ENCODE assay signal across 1 cellular context in the genomic region with DNA sequence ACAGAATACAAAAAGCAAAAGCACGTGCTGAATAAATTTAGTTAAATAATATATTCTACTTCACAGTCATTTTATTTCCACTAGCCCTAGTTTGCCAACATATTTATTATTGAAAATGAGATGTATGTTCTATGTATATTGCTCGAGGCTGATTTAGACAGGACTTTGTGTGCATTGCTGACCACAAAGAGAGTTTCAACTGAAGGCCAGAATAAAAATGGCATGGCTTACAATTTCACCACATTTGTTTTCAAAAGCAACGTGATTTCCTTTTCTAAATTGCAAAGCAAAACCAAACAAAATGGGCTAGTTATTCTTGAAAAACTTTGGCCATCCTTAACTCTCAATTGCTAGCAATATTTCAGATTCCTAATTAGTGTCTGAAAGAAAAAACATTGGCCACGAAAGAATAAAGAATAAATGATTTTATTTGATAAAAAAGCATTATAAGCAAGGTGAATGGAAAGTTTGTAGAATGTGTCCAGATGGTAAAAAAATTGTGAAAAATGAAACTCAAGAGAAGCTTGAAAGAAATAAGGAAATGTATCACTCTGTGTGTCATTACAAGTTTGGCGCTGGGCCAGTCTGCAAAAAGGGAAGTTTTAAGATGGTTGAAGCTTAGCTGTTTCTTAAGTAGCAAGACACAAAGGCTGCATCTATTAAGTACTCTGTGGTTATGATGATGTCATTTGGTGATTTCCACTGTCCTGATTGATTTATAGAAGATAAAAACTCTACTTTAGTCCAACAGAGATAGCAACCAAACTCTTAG.
TF ChIP-seq lines count a peak whose summit lies in the region.

No MANE protein-coding gene starts in this region.

TF ChIP-seq in GM12878, 131 proteins besides CTCF, POLR2A, EP300 and RAD21 (continued from another document and continues in another):
- TF ChIP-seq, protein P1, sequence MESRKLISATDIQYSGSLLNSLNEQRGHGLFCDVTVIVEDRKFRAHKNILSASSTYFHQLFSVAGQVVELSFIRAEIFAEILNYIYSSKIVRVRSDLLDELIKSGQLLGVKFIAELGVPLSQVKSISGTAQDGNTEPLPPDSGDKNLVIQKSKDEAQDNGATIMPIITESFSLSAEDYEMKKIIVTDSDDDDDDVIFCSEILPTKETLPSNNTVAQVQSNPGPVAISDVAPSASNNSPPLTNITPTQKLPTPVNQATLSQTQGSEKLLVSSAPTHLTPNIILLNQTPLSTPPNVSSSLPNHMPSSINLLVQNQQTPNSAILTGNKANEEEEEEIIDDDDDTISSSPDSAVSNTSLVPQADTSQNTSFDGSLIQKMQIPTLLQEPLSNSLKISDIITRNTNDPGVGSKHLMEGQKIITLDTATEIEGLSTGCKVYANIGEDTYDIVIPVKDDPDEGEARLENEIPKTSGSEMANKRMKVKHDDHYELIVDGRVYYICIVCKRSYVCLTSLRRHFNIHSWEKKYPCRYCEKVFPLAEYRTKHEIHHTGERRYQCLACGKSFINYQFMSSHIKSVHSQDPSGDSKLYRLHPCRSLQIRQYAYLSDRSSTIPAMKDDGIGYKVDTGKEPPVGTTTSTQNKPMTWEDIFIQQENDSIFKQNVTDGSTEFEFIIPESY (IDR thresholded peaks at IDR 0.05) = no peak
- no peak for TF ChIP-seq LARP7 (IDR thresholded peaks at IDR 0.05)
- TF ChIP-seq BRCA1 (IDR thresholded peaks at IDR 0.05; ENCODE audit: low read depth, low read length) = no peak
- no peak for TF ChIP-seq POLR2AphosphoS2 (IDR thresholded peaks at IDR 0.05; ENCODE audit: low read depth, low read length)
- no peak for TF ChIP-seq SUPT20H (IDR thresholded peaks at IDR 0.05; ENCODE audit: borderline replicate concordance, control insufficient read depth, low read depth, low read length)
- TF ChIP-seq NFXL1 (IDR thresholded peaks at IDR 0.05; ENCODE audit: borderline replicate concordance) = no peak
- TF ChIP-seq YY1 (IDR thresholded peaks at IDR 0.05; ENCODE audit: low read depth, low read length) = 0 out of 2 replicates have a peak, but pooled peaks have one; percentile 11
- no peak for TF ChIP-seq SREBF2 (IDR thresholded peaks at IDR 0.05; ENCODE audit: low read length)
- peak; percentile 83 for TF ChIP-seq CREB1 (IDR thresholded peaks at IDR 0.05; ENCODE audit: low read depth)
- TF ChIP-seq, protein P2, sequence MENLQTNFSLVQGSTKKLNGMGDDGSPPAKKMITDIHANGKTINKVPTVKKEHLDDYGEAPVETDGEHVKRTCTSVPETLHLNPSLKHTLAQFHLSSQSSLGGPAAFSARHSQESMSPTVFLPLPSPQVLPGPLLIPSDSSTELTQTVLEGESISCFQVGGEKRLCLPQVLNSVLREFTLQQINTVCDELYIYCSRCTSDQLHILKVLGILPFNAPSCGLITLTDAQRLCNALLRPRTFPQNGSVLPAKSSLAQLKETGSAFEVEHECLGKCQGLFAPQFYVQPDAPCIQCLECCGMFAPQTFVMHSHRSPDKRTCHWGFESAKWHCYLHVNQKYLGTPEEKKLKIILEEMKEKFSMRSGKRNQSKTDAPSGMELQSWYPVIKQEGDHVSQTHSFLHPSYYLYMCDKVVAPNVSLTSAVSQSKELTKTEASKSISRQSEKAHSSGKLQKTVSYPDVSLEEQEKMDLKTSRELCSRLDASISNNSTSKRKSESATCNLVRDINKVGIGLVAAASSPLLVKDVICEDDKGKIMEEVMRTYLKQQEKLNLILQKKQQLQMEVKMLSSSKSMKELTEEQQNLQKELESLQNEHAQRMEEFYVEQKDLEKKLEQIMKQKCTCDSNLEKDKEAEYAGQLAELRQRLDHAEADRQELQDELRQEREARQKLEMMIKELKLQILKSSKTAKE (IDR thresholded peaks at IDR 0.05; ENCODE audit: low read depth, poor library complexity, severe bottlenecking) = peak; percentile 97
- TF ChIP-seq, protein P3, sequence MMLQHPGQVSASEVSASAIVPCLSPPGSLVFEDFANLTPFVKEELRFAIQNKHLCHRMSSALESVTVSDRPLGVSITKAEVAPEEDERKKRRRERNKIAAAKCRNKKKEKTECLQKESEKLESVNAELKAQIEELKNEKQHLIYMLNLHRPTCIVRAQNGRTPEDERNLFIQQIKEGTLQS (IDR thresholded peaks at IDR 0.05; ENCODE audit: borderline replicate concordance, extremely low read depth, low read depth, low read length) = no peak
- no peak for TF ChIP-seq GABPA (IDR thresholded peaks at IDR 0.05; ENCODE audit: low read depth)
- TF ChIP-seq ZNF274 (IDR thresholded peaks at IDR 0.05; ENCODE audit: insufficient read depth, insufficient read length) = no peak
- peak; percentile 39; the same call in 1 of the 2 replicates for TF ChIP-seq CHD2 (IDR thresholded peaks at IDR 0.05; ENCODE audit: borderline replicate concordance, low read depth, low read length)
- TF ChIP-seq, protein P4, sequence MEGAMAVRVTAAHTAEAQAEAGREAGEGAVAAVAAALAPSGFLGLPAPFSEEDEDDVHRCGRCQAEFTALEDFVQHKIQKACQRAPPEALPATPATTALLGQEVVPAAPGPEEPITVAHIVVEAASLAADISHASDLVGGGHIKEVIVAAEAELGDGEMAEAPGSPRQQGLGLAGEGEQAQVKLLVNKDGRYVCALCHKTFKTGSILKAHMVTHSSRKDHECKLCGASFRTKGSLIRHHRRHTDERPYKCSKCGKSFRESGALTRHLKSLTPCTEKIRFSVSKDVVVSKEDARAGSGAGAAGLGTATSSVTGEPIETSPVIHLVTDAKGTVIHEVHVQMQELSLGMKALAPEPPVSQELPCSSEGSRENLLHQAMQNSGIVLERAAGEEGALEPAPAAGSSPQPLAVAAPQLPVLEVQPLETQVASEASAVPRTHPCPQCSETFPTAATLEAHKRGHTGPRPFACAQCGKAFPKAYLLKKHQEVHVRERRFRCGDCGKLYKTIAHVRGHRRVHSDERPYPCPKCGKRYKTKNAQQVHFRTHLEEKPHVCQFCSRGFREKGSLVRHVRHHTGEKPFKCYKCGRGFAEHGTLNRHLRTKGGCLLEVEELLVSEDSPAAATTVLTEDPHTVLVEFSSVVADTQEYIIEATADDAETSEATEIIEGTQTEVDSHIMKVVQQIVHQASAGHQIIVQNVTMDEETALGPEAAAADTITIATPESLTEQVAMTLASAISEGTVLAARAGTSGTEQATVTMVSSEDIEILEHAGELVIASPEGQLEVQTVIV (IDR thresholded peaks at IDR 0.05; ENCODE audit: borderline replicate concordance, partially characterized antibody) = no peak
- TF ChIP-seq JUNB (IDR thresholded peaks at IDR 0.05) = peak; percentile 97
- TF ChIP-seq, protein P5, sequence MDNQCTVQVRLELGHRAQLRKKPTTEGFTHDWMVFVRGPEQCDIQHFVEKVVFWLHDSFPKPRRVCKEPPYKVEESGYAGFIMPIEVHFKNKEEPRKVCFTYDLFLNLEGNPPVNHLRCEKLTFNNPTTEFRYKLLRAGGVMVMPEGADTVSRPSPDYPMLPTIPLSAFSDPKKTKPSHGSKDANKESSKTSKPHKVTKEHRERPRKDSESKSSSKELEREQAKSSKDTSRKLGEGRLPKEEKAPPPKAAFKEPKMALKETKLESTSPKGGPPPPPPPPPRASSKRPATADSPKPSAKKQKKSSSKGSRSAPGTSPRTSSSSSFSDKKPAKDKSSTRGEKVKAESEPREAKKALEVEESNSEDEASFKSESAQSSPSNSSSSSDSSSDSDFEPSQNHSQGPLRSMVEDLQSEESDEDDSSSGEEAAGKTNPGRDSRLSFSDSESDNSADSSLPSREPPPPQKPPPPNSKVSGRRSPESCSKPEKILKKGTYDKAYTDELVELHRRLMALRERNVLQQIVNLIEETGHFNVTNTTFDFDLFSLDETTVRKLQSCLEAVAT (IDR thresholded peaks at IDR 0.05) = peak; percentile 62
- TF ChIP-seq HDAC2 (IDR thresholded peaks at IDR 0.05) = no peak
- TF ChIP-seq BMI1 (IDR thresholded peaks at IDR 0.05; ENCODE audit: borderline replicate concordance) = peak; percentile 77; the same call in 1 of the 2 replicates
- TF ChIP-seq PML (IDR thresholded peaks at IDR 0.05; ENCODE audit: low read length) = peak; percentile 83
- TF ChIP-seq, protein P6, sequence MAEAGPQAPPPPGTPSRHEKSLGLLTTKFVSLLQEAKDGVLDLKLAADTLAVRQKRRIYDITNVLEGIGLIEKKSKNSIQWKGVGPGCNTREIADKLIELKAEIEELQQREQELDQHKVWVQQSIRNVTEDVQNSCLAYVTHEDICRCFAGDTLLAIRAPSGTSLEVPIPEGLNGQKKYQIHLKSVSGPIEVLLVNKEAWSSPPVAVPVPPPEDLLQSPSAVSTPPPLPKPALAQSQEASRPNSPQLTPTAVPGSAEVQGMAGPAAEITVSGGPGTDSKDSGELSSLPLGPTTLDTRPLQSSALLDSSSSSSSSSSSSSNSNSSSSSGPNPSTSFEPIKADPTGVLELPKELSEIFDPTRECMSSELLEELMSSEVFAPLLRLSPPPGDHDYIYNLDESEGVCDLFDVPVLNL (IDR thresholded peaks at IDR 0.05; ENCODE audit: low read depth, low read length) = no peak
- TF ChIP-seq NBN (IDR thresholded peaks at IDR 0.05) = peak; percentile 78
- TF ChIP-seq, protein P7, sequence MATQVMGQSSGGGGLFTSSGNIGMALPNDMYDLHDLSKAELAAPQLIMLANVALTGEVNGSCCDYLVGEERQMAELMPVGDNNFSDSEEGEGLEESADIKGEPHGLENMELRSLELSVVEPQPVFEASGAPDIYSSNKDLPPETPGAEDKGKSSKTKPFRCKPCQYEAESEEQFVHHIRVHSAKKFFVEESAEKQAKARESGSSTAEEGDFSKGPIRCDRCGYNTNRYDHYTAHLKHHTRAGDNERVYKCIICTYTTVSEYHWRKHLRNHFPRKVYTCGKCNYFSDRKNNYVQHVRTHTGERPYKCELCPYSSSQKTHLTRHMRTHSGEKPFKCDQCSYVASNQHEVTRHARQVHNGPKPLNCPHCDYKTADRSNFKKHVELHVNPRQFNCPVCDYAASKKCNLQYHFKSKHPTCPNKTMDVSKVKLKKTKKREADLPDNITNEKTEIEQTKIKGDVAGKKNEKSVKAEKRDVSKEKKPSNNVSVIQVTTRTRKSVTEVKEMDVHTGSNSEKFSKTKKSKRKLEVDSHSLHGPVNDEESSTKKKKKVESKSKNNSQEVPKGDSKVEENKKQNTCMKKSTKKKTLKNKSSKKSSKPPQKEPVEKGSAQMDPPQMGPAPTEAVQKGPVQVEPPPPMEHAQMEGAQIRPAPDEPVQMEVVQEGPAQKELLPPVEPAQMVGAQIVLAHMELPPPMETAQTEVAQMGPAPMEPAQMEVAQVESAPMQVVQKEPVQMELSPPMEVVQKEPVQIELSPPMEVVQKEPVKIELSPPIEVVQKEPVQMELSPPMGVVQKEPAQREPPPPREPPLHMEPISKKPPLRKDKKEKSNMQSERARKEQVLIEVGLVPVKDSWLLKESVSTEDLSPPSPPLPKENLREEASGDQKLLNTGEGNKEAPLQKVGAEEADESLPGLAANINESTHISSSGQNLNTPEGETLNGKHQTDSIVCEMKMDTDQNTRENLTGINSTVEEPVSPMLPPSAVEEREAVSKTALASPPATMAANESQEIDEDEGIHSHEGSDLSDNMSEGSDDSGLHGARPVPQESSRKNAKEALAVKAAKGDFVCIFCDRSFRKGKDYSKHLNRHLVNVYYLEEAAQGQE (IDR thresholded peaks at IDR 0.05; ENCODE audit: low read depth, low read length) = no peak
- TF ChIP-seq NR2F1 (conservative IDR thresholded peaks at IDR 0.05) = peak; percentile 66
- no peak; the same call in 1 of the 2 replicates for TF ChIP-seq TBL1XR1 (IDR thresholded peaks at IDR 0.05; ENCODE audit: low read depth, low read length)
- no peak for TF ChIP-seq STAT1 (conservative IDR thresholded peaks at IDR 0.05)
- TF ChIP-seq GATAD2B (conservative IDR thresholded peaks at IDR 0.05; ENCODE audit: low read depth) = no peak
- TF ChIP-seq RFX5 (IDR thresholded peaks at IDR 0.05; ENCODE audit: low read depth, low read length) = no peak
- TF ChIP-seq DPF2 (IDR thresholded peaks at IDR 0.05) = peak; percentile 98
- peak; percentile 91 for TF ChIP-seq RELA (IDR thresholded peaks at IDR 0.05; ENCODE audit: borderline replicate concordance, partially characterized antibody)
- TF ChIP-seq SIN3A (IDR thresholded peaks at IDR 0.05; ENCODE audit: low read depth, low read length) = no peak
- TF ChIP-seq SREBF1 (IDR thresholded peaks at IDR 0.05; ENCODE audit: low read length) = 0 out of 2 replicates have a peak, but pooled peaks have one; percentile 40
- no peak for TF ChIP-seq ZZZ3 (IDR thresholded peaks at IDR 0.05; ENCODE audit: control insufficient read depth, insufficient read length, low read depth)
- no peak for TF ChIP-seq NR2C1 (IDR thresholded peaks at IDR 0.05)
- TF ChIP-seq MTA2 (IDR thresholded peaks at IDR 0.05; ENCODE audit: low read depth) = peak; percentile 98
- TF ChIP-seq, protein P8, sequence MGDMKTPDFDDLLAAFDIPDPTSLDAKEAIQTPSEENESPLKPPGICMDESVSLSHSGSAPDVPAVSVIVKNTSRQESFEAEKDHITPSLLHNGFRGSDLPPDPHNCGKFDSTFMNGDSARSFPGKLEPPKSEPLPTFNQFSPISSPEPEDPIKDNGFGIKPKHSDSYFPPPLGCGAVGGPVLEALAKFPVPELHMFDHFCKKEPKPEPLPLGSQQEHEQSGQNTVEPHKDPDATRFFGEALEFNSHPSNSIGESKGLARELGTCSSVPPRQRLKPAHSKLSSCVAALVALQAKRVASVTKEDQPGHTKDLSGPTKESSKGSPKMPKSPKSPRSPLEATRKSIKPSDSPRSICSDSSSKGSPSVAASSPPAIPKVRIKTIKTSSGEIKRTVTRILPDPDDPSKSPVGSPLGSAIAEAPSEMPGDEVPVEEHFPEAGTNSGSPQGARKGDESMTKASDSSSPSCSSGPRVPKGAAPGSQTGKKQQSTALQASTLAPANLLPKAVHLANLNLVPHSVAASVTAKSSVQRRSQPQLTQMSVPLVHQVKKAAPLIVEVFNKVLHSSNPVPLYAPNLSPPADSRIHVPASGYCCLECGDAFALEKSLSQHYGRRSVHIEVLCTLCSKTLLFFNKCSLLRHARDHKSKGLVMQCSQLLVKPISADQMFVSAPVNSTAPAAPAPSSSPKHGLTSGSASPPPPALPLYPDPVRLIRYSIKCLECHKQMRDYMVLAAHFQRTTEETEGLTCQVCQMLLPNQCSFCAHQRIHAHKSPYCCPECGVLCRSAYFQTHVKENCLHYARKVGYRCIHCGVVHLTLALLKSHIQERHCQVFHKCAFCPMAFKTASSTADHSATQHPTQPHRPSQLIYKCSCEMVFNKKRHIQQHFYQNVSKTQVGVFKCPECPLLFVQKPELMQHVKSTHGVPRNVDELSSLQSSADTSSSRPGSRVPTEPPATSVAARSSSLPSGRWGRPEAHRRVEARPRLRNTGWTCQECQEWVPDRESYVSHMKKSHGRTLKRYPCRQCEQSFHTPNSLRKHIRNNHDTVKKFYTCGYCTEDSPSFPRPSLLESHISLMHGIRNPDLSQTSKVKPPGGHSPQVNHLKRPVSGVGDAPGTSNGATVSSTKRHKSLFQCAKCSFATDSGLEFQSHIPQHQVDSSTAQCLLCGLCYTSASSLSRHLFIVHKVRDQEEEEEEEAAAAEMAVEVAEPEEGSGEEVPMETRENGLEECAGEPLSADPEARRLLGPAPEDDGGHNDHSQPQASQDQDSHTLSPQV (IDR thresholded peaks at IDR 0.05) = no peak; the same call in 1 of the 2 replicates
- TF ChIP-seq, protein P9, sequence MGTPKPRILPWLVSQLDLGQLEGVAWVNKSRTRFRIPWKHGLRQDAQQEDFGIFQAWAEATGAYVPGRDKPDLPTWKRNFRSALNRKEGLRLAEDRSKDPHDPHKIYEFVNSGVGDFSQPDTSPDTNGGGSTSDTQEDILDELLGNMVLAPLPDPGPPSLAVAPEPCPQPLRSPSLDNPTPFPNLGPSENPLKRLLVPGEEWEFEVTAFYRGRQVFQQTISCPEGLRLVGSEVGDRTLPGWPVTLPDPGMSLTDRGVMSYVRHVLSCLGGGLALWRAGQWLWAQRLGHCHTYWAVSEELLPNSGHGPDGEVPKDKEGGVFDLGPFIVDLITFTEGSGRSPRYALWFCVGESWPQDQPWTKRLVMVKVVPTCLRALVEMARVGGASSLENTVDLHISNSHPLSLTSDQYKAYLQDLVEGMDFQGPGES (IDR thresholded peaks at IDR 0.05) = no peak
